ENCODE assay signal across 9 cellular contexts in genomic region chr22:23181763-23182288, GRCh38. TPM values are rescaled to one million over a fixed set of nuclear protein-coding genes. Genes with fewer than 3 reads are reported as not detected.
DNase-seq lines count a peak whose midpoint lies in the region; ATAC-seq, FAIRE-seq and TF ChIP-seq lines count a peak whose summit lies in the region.
"Had no signal": no experiment of that assay in that cellular context is flagged by ENCODE, and none has a peak within 500 bp of the region (broad histone marks: within the 10 kb centered on the region; RNA-seq: fewer than 3 reads in every experiment).

No MANE protein-coding gene starts in this region.

- H3K36me3 ChIP-seq in ES-I3 (ENCODE audit: insufficient read depth, low read length) (no peaks in the 10 kb centered on the region), pancreas (no peaks in the 10 kb centered on the region)

- H3K27ac ChIP-seq in pancreas: no peak overlapping the region

- 76% methylated on average over 39 of the region's 39 CpGs for WGBS in pancreas, 2 donors

- ATAC-seq in T-cell (replicated peaks in 1 of 4): no peak
- no peak for ATAC-seq in pancreas
- no peak for ATAC-seq in GM18511 (IDR thresholded peaks at IDR 0.05; ENCODE audit: unreplicated experiment)
- ATAC-seq in GM21528 (IDR thresholded peaks at IDR 0.05; ENCODE audit: low FRiP score, unreplicated experiment): no peak

- DNase-seq in T-cell: peak in 2 of 34 experiments; percentile 7 to 11
- no peak for DNase-seq in endothelial cell (ENCODE audit: low spot score)
- peak in 1 of 6 donors; percentile 82 for DNase-seq in pancreas
- DNase-seq in middle frontal gyrus (ENCODE audit: extremely low spot score, low spot score): no peak
- DNase-seq in NCI-H1436 treated with DMSO at 0.1 percent for 48 hours (lab: John Stamatoyannopoulos, UW): no peak

- POLR2A ChIA-PET in T-cell (lab: Charles Lee): no interaction called here

- H3K27me3 Mint-ChIP-seq in T-cell (no peaks in the 10 kb centered on the region), endothelial cell (ENCODE audit: unreplicated experiment) (peaks cover 11% of the 10 kb centered on the region)

- H3K36me3 Mint-ChIP-seq in T-cell (peaks cover 6% of the 10 kb centered on the region), endothelial cell (ENCODE audit: low read depth, unreplicated experiment) (peaks cover 8% of the 10 kb centered on the region)

- peak overlapping the region; percentile 68 for H3K9ac ChIP-seq in ES-I3 (ENCODE audit: low read depth, low read length)

- intact Hi-C loops in pancreas (cut with DNase I): no loop called here

- TF ChIP-seq CTCF in endothelial cell (IDR thresholded peaks at IDR 0.05; ENCODE audit: unreplicated experiment) (no peak), pancreas (IDR thresholded peaks at IDR 0.05) (no peak)

- peak overlapping the region; percentile 86 to 93 for H3K27ac Mint-ChIP-seq in T-cell
- H3K27ac Mint-ChIP-seq in endothelial cell (ENCODE audit: unreplicated experiment): peak overlapping the region; percentile 74

- FAIRE-seq in pancreas (lab: Jason Lieb, UNC): no peak
- FAIRE-seq: colon had no signal

- CTCF ChIA-PET in T-cell (lab: Charles Lee): interaction anchor here in 1 of 2 donors (1.2 to 1.9 kb wide), 2 partner anchors 37 to 100 kb away, joined by 5 to 6 read pairs; partner anchors contain the start of gene RAB36

- H3K27me3 ChIP-seq in pancreas: no peaks in the 10 kb centered on the region

- H3K9me3 ChIP-seq in ES-I3 (ENCODE audit: control insufficient read depth, insufficient read depth, low read length): peaks cover 2% of the 10 kb centered on the region
- H3K9me3 ChIP-seq in pancreas: no peaks in the 10 kb centered on the region

- peak overlapping the region; percentile 42 to 69 (median 62) for H3K4me3 ChIP-seq in pancreas

- H3K4me1 Mint-ChIP-seq in T-cell (peaks cover 68 to 71% (median 69%) of the 10 kb centered on the region in 3 donors), endothelial cell (ENCODE audit: unreplicated experiment) (peaks cover 52% of the 10 kb centered on the region)

- H3K4me3 Mint-ChIP-seq in T-cell (peak overlapping the region; percentile 89 to 98 (median 90)), endothelial cell (ENCODE audit: unreplicated experiment) (peak overlapping the region; percentile 93)

- peaks cover 0 to under 1% (median 0%) of the 10 kb centered on the region in 3 donors for H3K9me3 Mint-ChIP-seq in T-cell
- peaks cover 5% of the 10 kb centered on the region for H3K9me3 Mint-ChIP-seq in endothelial cell (ENCODE audit: unreplicated experiment)

- H3K4me1 ChIP-seq in ES-I3 (ENCODE audit: insufficient read depth, low read length) (peaks cover 16% of the 10 kb centered on the region), pancreas (peaks cover 4 to 39% (median 10%) of the 10 kb centered on the region in 3 donors)

RNA-seq across cellular contexts. Expression of gene BCR, which starts 1.5 kb away (rescaled TPM):
- total RNA-seq in T-cell: 100 to 1,000 TPM in 1 of 5 donors, 10 to 100 TPM in 4; 74.6 to 103 (median 85.5) TPM
- 92.6 TPM for total RNA-seq in endothelial cell (ENCODE audit: unreplicated experiment)
- 10 to 100 TPM; 17.1 to 35.9 (median 20.5) TPM for total RNA-seq in pancreas
- polyA plus RNA-seq in pancreas: 10 to 100 TPM; 15.5 to 16.5 TPM

RNA-seq across cellular contexts. Expression of gene RAB36, which starts 36.5 kb away (rescaled TPM):
- total RNA-seq in T-cell (1 to 10 TPM in 1 of 5 donors, under 1 TPM in 4; 0.18 to 1.8 (median 0.47) TPM), endothelial cell (ENCODE audit: unreplicated experiment) (2.2 TPM), pancreas (1 to 10 TPM; 1.2 to 4.4 (median 2.3) TPM)
- polyA plus RNA-seq in pancreas: 1 to 10 TPM; 3.5 to 7.3 TPM

RNA-seq across cellular contexts. Expression of gene RSPH14, which starts 40.0 kb away (rescaled TPM):
- total RNA-seq in T-cell (under 1 TPM in 1 of 5 donors, not detected in 4; 0.83 TPM), endothelial cell (ENCODE audit: unreplicated experiment) (1.1 TPM), pancreas (under 1 TPM; 0.51 to 0.97 (median 0.73) TPM)
- polyA plus RNA-seq in pancreas: 1 to 10 TPM in 1 of 2 donors, under 1 TPM in 1; 0.91 to 2.1 TPM
